In the genomic region with DNA sequence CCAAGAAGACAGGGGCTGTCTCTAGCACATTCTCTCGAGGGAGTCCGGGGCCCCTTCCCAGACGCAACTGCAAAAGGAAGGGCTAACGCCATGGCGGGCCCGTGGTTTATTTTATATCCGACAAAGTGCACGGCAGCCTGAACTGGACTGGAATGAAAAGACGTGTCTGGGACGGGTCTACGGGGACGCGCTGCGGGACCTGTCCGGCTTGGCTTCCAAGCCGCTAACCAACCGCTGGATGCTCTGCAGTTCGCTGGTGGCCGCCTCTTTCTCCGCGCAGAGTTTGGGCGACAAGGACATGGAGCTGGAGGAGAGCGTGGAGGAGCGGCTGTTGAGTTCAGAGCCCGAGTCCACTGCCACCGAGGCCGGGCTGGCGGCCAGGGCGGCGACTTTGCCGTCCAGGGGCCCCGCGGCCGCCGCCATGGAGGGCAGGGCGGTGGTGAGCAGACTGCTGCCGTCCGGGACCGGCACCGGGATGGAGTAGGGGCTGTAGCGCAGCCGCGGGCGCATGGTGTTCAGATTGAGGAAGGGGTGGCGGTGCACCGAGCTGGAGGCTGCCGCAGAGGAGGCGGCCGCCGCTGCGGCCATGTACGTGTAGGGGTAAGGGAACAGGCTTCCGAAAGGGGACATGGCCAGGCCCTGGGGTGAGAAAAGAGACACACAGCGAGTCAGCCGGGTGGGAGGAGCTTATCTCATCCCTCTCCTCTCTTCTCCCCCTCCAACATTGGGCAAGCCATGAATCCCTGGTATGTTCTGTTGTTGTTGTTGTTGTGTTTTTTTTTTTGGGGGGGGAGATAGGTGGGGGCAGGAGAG, we compare ENCODE assay signal across 14 cellular contexts. TPM values are rescaled to one million over a fixed set of nuclear protein-coding genes. Genes with fewer than 3 reads are reported as not detected.
DNase-seq lines count a peak whose midpoint lies in the region; ATAC-seq and TF ChIP-seq lines count a peak whose summit lies in the region.
"Had no signal": no experiment of that assay in that cellular context is flagged by ENCODE, and none has a peak within 500 bp of the region (broad histone marks: within the 10 kb centered on the region; RNA-seq: fewer than 3 reads in every experiment).

No MANE protein-coding gene starts in this region.

- peaks cover 94% of the 10 kb centered on the region for H3K27me3 Mint-ChIP-seq in neural progenitor cell (ENCODE audit: insufficient read depth, low read depth)
- no peaks in the 10 kb centered on the region for H3K27me3 Mint-ChIP-seq in Caco-2 (ENCODE audit: insufficient read depth, unreplicated experiment)

- peak overlapping the region; percentile 58 to 70; a peak in 3 of 4 replicates for H4K8ac ChIP-seq in IMR-90 (ENCODE audit: low read depth in 2 of 2, low read length in 2 of 2)

- no peaks in the 10 kb centered on the region for H3K9me1 ChIP-seq in IMR-90 (ENCODE audit: insufficient read depth, low read length)

- CTCF ChIA-PET in IMR-90 (lab: Yijun Ruan, JAX) (interaction anchor here (0.6 to 1.8 kb wide), 8 partner anchors 9 to 1081 kb away, joined by 3 to 6 read pairs (median 4); no protein-coding TSS in a partner anchor), Caco-2 (lab: Charles Lee) (interaction anchor here (1.1 to 1.5 kb wide), 2 partner anchors 12 kb away, joined by 4 read pairs; a partner anchor contains a TSS)

- in situ Hi-C loops in IMR-90 (cut with MboI; ENCODE audit: low sequenced_read_pairs) = no loop called here

- H4K91ac ChIP-seq in IMR-90 (ENCODE audit: insufficient read depth, low read depth, low read length) = peak overlapping the region; percentile 78

- H2BK120ac ChIP-seq in IMR-90 (ENCODE audit: low read depth, low read length) = peak overlapping the region; percentile 69

- H4K5ac ChIP-seq in IMR-90 (ENCODE audit: low read depth, low read length) = 0 out of 2 replicates have a peak overlapping the region, but pooled peaks have one; percentile 25

- H3K9me3 Mint-ChIP-seq in neural progenitor cell (no peaks in the 10 kb centered on the region), Caco-2 (ENCODE audit: unreplicated experiment) (no peaks in the 10 kb centered on the region)
- H3K9me3 Mint-ChIP-seq: activated naive CD4-positive, alpha-beta T cell treated with anti-CD3 and anti-CD28 coated beads for 36 hours had no signal

- POLR2A ChIA-PET in IMR-90 (lab: Charles Lee; ENCODE audit: unreplicated experiment) = interaction anchor here (2.0 kb wide), 1 partner anchor 13 kb away, joined by 16 read pairs; a partner anchor contains a TSS
- POLR2A ChIA-PET in Caco-2 (lab: Charles Lee) = interaction anchor here (0.6 to 1.3 kb wide), 3 partner anchors 12 to 82 kb away, joined by 5 to 9 read pairs (median 8); a partner anchor contains a TSS

- H3K27me3 ChIP-seq in IMR-90 (ENCODE audit: control insufficient read depth, insufficient read depth, low read length) = no peaks in the 10 kb centered on the region
- H3K27me3 ChIP-seq in fibroblast of lung (ENCODE audit: control insufficient read depth, insufficient read depth, low read length) = no peaks in the 10 kb centered on the region
- peaks cover 100% of the 10 kb centered on the region for H3K27me3 ChIP-seq in neural progenitor cell
- no peaks in the 10 kb centered on the region for H3K27me3 ChIP-seq in Caco-2 (replicated peaks; ENCODE audit: control insufficient read depth, insufficient read depth, low read length)

- no peak overlapping the region; the same call in 2 of the 3 replicates for H2BK15ac ChIP-seq in IMR-90 (ENCODE audit: low read depth, low read length)

- peaks cover 13% of the 10 kb centered on the region for H3K4me1 ChIP-seq in IMR-90 (ENCODE audit: control insufficient read depth, insufficient read depth, low read length)
- H3K4me1 ChIP-seq in fibroblast of lung (ENCODE audit: control insufficient read depth, extremely low read depth, insufficient read depth, low read length) = peaks cover 23% of the 10 kb centered on the region
- peaks cover 20% of the 10 kb centered on the region for H3K4me1 ChIP-seq in neural progenitor cell
- peaks cover 10% of the 10 kb centered on the region for H3K4me1 ChIP-seq in Caco-2

- H3K36me3 Mint-ChIP-seq in neural progenitor cell (no peaks in the 10 kb centered on the region), Caco-2 (ENCODE audit: insufficient read depth, unreplicated experiment) (peaks cover 65% of the 10 kb centered on the region)
- H3K36me3 Mint-ChIP-seq: CD14-positive monocyte had no signal

- ATAC-seq in IMR-90 (ENCODE audit: low read depth) (peak; percentile 9; the same call in 1 of the 2 replicates), GM18907 (IDR thresholded peaks at IDR 0.05; ENCODE audit: unreplicated experiment) (no peak)

- H3K4me3 ChIP-seq in IMR-90 (ENCODE audit: insufficient read depth, low read depth, low read length) (peak overlapping the region; percentile 46), fibroblast of lung (replicated peaks in 1 of 4; ENCODE audit: control extremely low read depth in 1 of 4, insufficient read depth in 1 of 4, low read depth in 3 of 4, low read length in 4 of 4) (peak overlapping the region; percentile 46 to 89 (median 64)), neural progenitor cell (peak overlapping the region; percentile 17), Caco-2 (ENCODE audit: low read depth, low read length) (no peak overlapping the region)
- H3K4me3 ChIP-seq: SK-N-MC had no signal

- H3K36me3 ChIP-seq in IMR-90 (ENCODE audit: control insufficient read depth, insufficient read depth, low read length) = peaks cover 45% of the 10 kb centered on the region
- peaks cover 15% of the 10 kb centered on the region for H3K36me3 ChIP-seq in fibroblast of lung (ENCODE audit: control insufficient read depth, insufficient read depth, low read length)
- H3K36me3 ChIP-seq in neural progenitor cell = no peaks in the 10 kb centered on the region
- peaks cover 9% of the 10 kb centered on the region for H3K36me3 ChIP-seq in Caco-2 (ENCODE audit: control insufficient read depth, insufficient read depth, low read length)

- H3K27ac Mint-ChIP-seq in neural progenitor cell (no peak overlapping the region), Caco-2 (ENCODE audit: unreplicated experiment) (no peak overlapping the region)
- H3K27ac Mint-ChIP-seq: activated naive CD4-positive, alpha-beta T cell treated with anti-CD3 and anti-CD28 coated beads for 36 hours; CD14-positive monocyte had no signal

- H3K4ac ChIP-seq in IMR-90 (ENCODE audit: low read depth, low read length) = peak overlapping the region; percentile 88

- H3F3A ChIP-seq in neural progenitor cell (ENCODE audit: low read depth) = peaks cover 52% of the 10 kb centered on the region

- H3K27ac ChIP-seq in IMR-90 (ENCODE audit: insufficient read depth, low read length) (peak overlapping the region; percentile 84), fibroblast of lung (ENCODE audit: insufficient read depth, low read length) (peak overlapping the region; percentile 95), neural progenitor cell (no peak overlapping the region)
- H3K27ac ChIP-seq: SK-N-MC had no signal

- H2BK20ac ChIP-seq in IMR-90 (ENCODE audit: low read depth, low read length) = peak overlapping the region; percentile 20; the same call in 1 of the 2 replicates

- H3K9me3 ChIP-seq in IMR-90 (ENCODE audit: control insufficient read depth, insufficient read depth, low read length) = no peaks in the 10 kb centered on the region
- H3K9me3 ChIP-seq in fibroblast of lung (ENCODE audit: control insufficient read depth, insufficient read depth, low read depth, low read length) = no peaks in the 10 kb centered on the region
- H3K9me3 ChIP-seq in neural progenitor cell (ENCODE audit: low read depth) = no peaks in the 10 kb centered on the region
- no peaks in the 10 kb centered on the region for H3K9me3 ChIP-seq in Caco-2

- no peak for TF ChIP-seq RAD21 in IMR-90 (IDR thresholded peaks at IDR 0.05; ENCODE audit: low read length)

- H2AK5ac ChIP-seq in IMR-90 (ENCODE audit: low read depth, low read length) = peak overlapping the region; percentile 74

- H3K18ac ChIP-seq in IMR-90 (ENCODE audit: low read depth, low read length) = peak overlapping the region; percentile 64

- peaks cover 75% of the 10 kb centered on the region for H3K79me2 ChIP-seq in fibroblast of lung (ENCODE audit: control insufficient read depth, insufficient read depth, low read length)
- H3K79me2 ChIP-seq in neural progenitor cell (ENCODE audit: low read depth) = no peaks in the 10 kb centered on the region

- H3K4me3 Mint-ChIP-seq in neural progenitor cell (no peak overlapping the region), Caco-2 (ENCODE audit: unreplicated experiment) (no peak overlapping the region)
- H3K4me3 Mint-ChIP-seq: activated naive CD4-positive, alpha-beta T cell treated with anti-CD3 and anti-CD28 coated beads for 36 hours had no signal

- H3K23ac ChIP-seq in IMR-90 (ENCODE audit: low read depth, low read length) = peak overlapping the region; percentile 95

- peak overlapping the region; percentile 78 for H2AFZ ChIP-seq in IMR-90 (replicated peaks; ENCODE audit: low read length, poor library complexity)
- H2AFZ ChIP-seq in fibroblast of lung (ENCODE audit: low read length) = no peak overlapping the region
- H2AFZ ChIP-seq in neural progenitor cell (replicated peaks) = peak overlapping the region; percentile 15

- TF ChIP-seq POLR2A in IMR-90 (IDR thresholded peaks at IDR 0.05; ENCODE audit: low read depth, low read length) = peak; percentile 52; the same call in 1 of the 2 replicates

- peak overlapping the region; percentile 79 for H3K56ac ChIP-seq in IMR-90 (ENCODE audit: extremely low read depth, insufficient read depth, low read length)

- H4K20me1 ChIP-seq in IMR-90 (ENCODE audit: insufficient read depth, low read length) = peaks cover 11% of the 10 kb centered on the region
- H4K20me1 ChIP-seq in fibroblast of lung (ENCODE audit: control insufficient read depth, extremely low read depth, insufficient read depth, low read length) = no peaks in the 10 kb centered on the region
- peaks cover 100% of the 10 kb centered on the region for H4K20me1 ChIP-seq in neural progenitor cell (ENCODE audit: low read depth)

- peak overlapping the region; percentile 92 for H2AK9ac ChIP-seq in IMR-90 (replicated peaks; ENCODE audit: low read depth, low read length, poor library complexity)

- H3K4me1 Mint-ChIP-seq in neural progenitor cell (peaks cover 18% of the 10 kb centered on the region), Caco-2 (ENCODE audit: low read depth, unreplicated experiment) (no peaks in the 10 kb centered on the region)

- TF ChIP-seq CTCF in IMR-90 (conservative IDR thresholded peaks at IDR 0.05; ENCODE audit: low read depth, low read length) (no peak), fibroblast of lung (conservative IDR thresholded peaks at IDR 0.05 in 1 of 2, IDR thresholded peaks at IDR 0.05 in 1 of 2; ENCODE audit: low read depth in 1 of 2, low read length in 2 of 2) (no peak), neural progenitor cell (IDR thresholded peaks at IDR 0.05) (no peak), Caco-2 (IDR thresholded peaks at IDR 0.05; ENCODE audit: insufficient read depth in 1 of 2, low read depth in 1 of 2, low read length in 1 of 2, severe bottlenecking in 1 of 2, unreplicated experiment in 1 of 2) (no peak)

- H3K14ac ChIP-seq in IMR-90 (replicated peaks; ENCODE audit: low read depth, low read length) = peak overlapping the region; percentile 84

- dilution Hi-C loops in IMR-90 (cut with HindIII; ENCODE audit: low sequenced_read_pairs, unreplicated experiment) = no loop called here

- DNase-seq in AG08396 (ENCODE audit: low spot score) (peak; percentile 72), IMR-90 (peak; percentile 69), fibroblast of lung (ENCODE audit: low read depth in 2 of 2) (peak in 1 of 2 donors; percentile 77), neural progenitor cell (ENCODE audit: low spot score) (peak; percentile 75), activated gamma-delta T cell (lab: John Stamatoyannopoulos, UW) (no peak), A172 (ENCODE audit: low spot score) (no peak), Caco-2 (no peak)
- DNase-seq: activated CD4-positive, alpha-beta T cell treated with anti-CD3 and anti-CD28 coated beads, Interleukin-2, amount 50 U/mL, for 4 hours; activated naive CD4-positive, alpha-beta T cell treated with anti-CD3 and anti-CD28 coated beads for 36 hours; Kasumi-1; NCI-H345 had no signal

- H3K79me1 ChIP-seq in IMR-90 (ENCODE audit: low read depth in 1 of 2, low read length in 2 of 2) = peaks cover 0 to 11% of the 10 kb centered on the region in 2 experiments; a peak in 1 of 4 replicates

- whole genome bisulfite sequencing in IMR-90 (ENCODE audit: extremely low coverage in 2 of 2, insufficient read length in 1 of 2), 2 experiments = 2% methylated on average over 24 of the region's 55 CpGs; no CpG with 5 or more reads in 1 of the 2 experiments

- BruUV-seq in IMR-90 (replicated peaks; lab: Mats Ljungman, UMichigan) (no TSS peak), Caco-2 (replicated peaks; lab: Mats Ljungman, UMichigan) (no TSS peak)

- H2BK5ac ChIP-seq in IMR-90 (ENCODE audit: low read depth, low read length, poor library complexity, severe bottlenecking) = peak overlapping the region; percentile 90

- H3K9ac ChIP-seq in IMR-90 (ENCODE audit: low read depth, low read length) (peak overlapping the region; percentile 87), fibroblast of lung (ENCODE audit: insufficient read depth, low read length) (peak overlapping the region; percentile 71), neural progenitor cell (no peak overlapping the region)

- intact Hi-C loops in IMR-90 (cut with micrococcal nuclease) (loop anchor here (5.0 kb wide), 1 partner anchor 270 kb away; no protein-coding TSS in a partner anchor), Caco-2 (cut with micrococcal nuclease; ENCODE audit: unreplicated experiment) (no loop called here)

- H3K4me2 ChIP-seq in IMR-90 (ENCODE audit: low read depth, low read length) = peak overlapping the region; percentile 85
- H3K4me2 ChIP-seq in fibroblast of lung (ENCODE audit: extremely low read depth, insufficient read depth, low read length) = peak overlapping the region; percentile 89
- peak overlapping the region; percentile 52 for H3K4me2 ChIP-seq in neural progenitor cell

RNA-seq across cellular contexts. Expression of a gene that starts 12.1 kb away (rescaled TPM):
- total RNA-seq in IMR-90 (2012; rRNA removed) (15.8 and 18.6 TPM in 2 replicates), fibroblast of lung (39.5 and 66.4 TPM in 2 replicates), neural progenitor cell (ENCODE audit: low replicate concordance) (not detected in 2 replicates), Caco-2 (2022) (47.2 and 54.0 TPM in 2 replicates)
- polyA plus RNA-seq in IMR-90 (2012; rRNA removed) (40.5 and 44.9 TPM in 2 replicates), fibroblast of lung (19.9 and 33.0 TPM in 2 replicates)
- polyA plus RNA-seq in IMR-90 (2012; cell fraction: cytosol; rRNA removed) = 13.1 and 30.1 TPM in 2 replicates
- polyA plus RNA-seq in IMR-90 (2012; cell fraction: nucleus; rRNA removed; ENCODE audit: low replicate concordance) = 165 and 239 TPM in 2 replicates
- polyA plus RNA-seq in fibroblast of lung (2012) = 20.4 and 31.2 TPM in 2 replicates
- 14.4 and 23.9 TPM in 2 replicates for polyA minus RNA-seq in fibroblast of lung (ENCODE audit: low replicate concordance)
- 3.3 TPM in 2 replicates for total RNA-seq in A172 (2014; rRNA removed; shearing (Covaris generic))
- total RNA-seq: activated naive CD4-positive, alpha-beta T cell treated with anti-CD3 and anti-CD28 coated beads for 36 hours had no signal

Comparison
In these comparisons a context has a peak if more than half of its experiments do, and no peak if none do; other contexts are left out.
1. DNase-seq: peak in AG08396 (single experiment), IMR-90 (single experiment) and neural progenitor cell (single experiment); none in activated gamma-delta T cell (single experiment), A172 (single experiment) and Caco-2 (0 of 2).
2. Peak in every context shown above with its lines, with median percentiles within 50 percentile points of each other: H3K4me2 ChIP-seq.